ENCODE assay signal across 12 cellular contexts in genomic region chr2:134324942-134325341, GRCh38.
DNase-seq lines count a peak whose midpoint lies in the region; ATAC-seq, FAIRE-seq and TF ChIP-seq lines count a peak whose summit lies in the region.
"Had no signal": no experiment of that assay in that cellular context is flagged by ENCODE, and none has a peak within 500 bp of the region (broad histone marks: within the 10 kb centered on the region; RNA-seq: fewer than 3 reads in every experiment).

No MANE protein-coding gene starts in this region.

- no peaks in the 10 kb centered on the region for H3K27me3 Mint-ChIP-seq in T-helper 1 cell treated with Interleukin-12 subunit alpha and Interleukin-12 subunit beta and Interleukin-4 antibody, amounts not matched to agents 30 μg/mL and 1 μg/mL, for 36 hours (ENCODE audit: low read depth)
- H3K27me3 Mint-ChIP-seq: activated naive CD8-positive, alpha-beta T cell had no signal

- peak overlapping the region; percentile 60 for H3K27ac Mint-ChIP-seq in T-helper 1 cell treated with Interleukin-12 subunit alpha and Interleukin-12 subunit beta and Interleukin-4 antibody, amounts not matched to agents 30 μg/mL and 1 μg/mL, for 36 hours
- H3K27ac Mint-ChIP-seq: activated naive CD8-positive, alpha-beta T cell; endodermal cell had no signal

- H3K4me1 Mint-ChIP-seq in T-helper 1 cell treated with Interleukin-12 subunit alpha and Interleukin-12 subunit beta and Interleukin-4 antibody, amounts not matched to agents 30 μg/mL and 1 μg/mL, for 36 hours (ENCODE audit: low read depth), result peaks cover 65% of the 10 kb centered on the region

- peak; percentile 74 for ATAC-seq in GM19351 (IDR thresholded peaks at IDR 0.05; ENCODE audit: unreplicated experiment)
- ATAC-seq in HG03066 (IDR thresholded peaks at IDR 0.05; ENCODE audit: low read depth, unreplicated experiment), result peak; percentile 88
- peak in 1 of 4 donors; percentile 31 for ATAC-seq in pancreas
- ATAC-seq: Panc1 had no signal

- no peaks in the 10 kb centered on the region for H3K36me3 ChIP-seq in pancreas

- intact Hi-C loops in pancreas (cut with DNase I), result no loop called here
- intact Hi-C loops in head of caudate nucleus (cut with DNase I), result no loop called here

- H3K27ac ChIP-seq in pancreas, result no peak overlapping the region

- peaks cover 0 to 14% (median 8%) of the 10 kb centered on the region in 3 donors for H3K4me1 ChIP-seq in pancreas

- DNase-seq in pancreas (no peak), NCI-H1092 (lab: John Stamatoyannopoulos, UW) (no peak), head of caudate nucleus (no peak), AG08396 (ENCODE audit: low spot score) (no peak), ecto neural progenitor cell (ENCODE audit: low spot score) (no peak)
- DNase-seq: endodermal cell, NCI-H1436 had no signal

- no peaks in the 10 kb centered on the region for H3K27me3 ChIP-seq in pancreas

- no peaks in the 10 kb centered on the region for H3K9me3 ChIP-seq in pancreas

- peaks cover 4% of the 10 kb centered on the region for H3K9me3 Mint-ChIP-seq in T-helper 1 cell treated with Interleukin-12 subunit alpha and Interleukin-12 subunit beta and Interleukin-4 antibody, amounts not matched to agents 30 μg/mL and 1 μg/mL, for 36 hours
- H3K9me3 Mint-ChIP-seq: endodermal cell had no signal

- peak; percentile 5 for FAIRE-seq in pancreas (lab: Jason Lieb, UNC)

- H3K4me3 ChIP-seq in pancreas, result no peak overlapping the region

- 86 to 91% methylated on average over 1 of the region's 1 CpG for WGBS in pancreas, 2 donors

- no peak overlapping the region for H3K4me3 Mint-ChIP-seq in T-helper 1 cell treated with Interleukin-12 subunit alpha and Interleukin-12 subunit beta and Interleukin-4 antibody, amounts not matched to agents 30 μg/mL and 1 μg/mL, for 36 hours
- H3K4me3 Mint-ChIP-seq: activated naive CD8-positive, alpha-beta T cell; endodermal cell had no signal

- TF ChIP-seq CTCF in pancreas (IDR thresholded peaks at IDR 0.05), result no peak

- peaks cover 23% of the 10 kb centered on the region for H3K36me3 Mint-ChIP-seq in T-helper 1 cell treated with Interleukin-12 subunit alpha and Interleukin-12 subunit beta and Interleukin-4 antibody, amounts not matched to agents 30 μg/mL and 1 μg/mL, for 36 hours (ENCODE audit: low read depth)
